In genomic region chr2:39469807-39470206, GRCh38 we compare ENCODE assay signal across 8 cellular contexts. TPM values are rescaled to one million over a fixed set of nuclear protein-coding genes. Genes with fewer than 3 reads are reported as not detected.
DNase-seq lines count a peak whose midpoint lies in the region; ATAC-seq lines count a peak whose summit lies in the region.

No MANE protein-coding gene starts in this region.

- peaks cover 8% of the 10 kb centered on the region for H3K36me3 Mint-ChIP-seq in CD4-positive, CD25-positive, alpha-beta regulatory T cell
- no peaks in the 10 kb centered on the region for H3K36me3 Mint-ChIP-seq in activated T-helper 17 cell treated with anti-CD3 and anti-CD28 coated beads, Interleukin-2, amount 50 U/mL, for 72 hours (ENCODE audit: low read depth)

- intact Hi-C loops in left colon (cut with DNase I, micrococcal nuclease): no loop called here
- intact Hi-C loops in aorta (cut with DNase I): no loop called here

- no peak overlapping the region for H3K4me3 Mint-ChIP-seq in CD4-positive, CD25-positive, alpha-beta regulatory T cell
- no peak overlapping the region for H3K4me3 Mint-ChIP-seq in activated T-helper 17 cell treated with anti-CD3 and anti-CD28 coated beads, Interleukin-2, amount 50 U/mL, for 72 hours

- H3K9me3 Mint-ChIP-seq in CD4-positive, CD25-positive, alpha-beta regulatory T cell: peaks cover 0 to 5% (median 0%) of the 10 kb centered on the region in 7 donors
- H3K9me3 Mint-ChIP-seq in activated T-helper 17 cell treated with anti-CD3 and anti-CD28 coated beads, Interleukin-2, amount 50 U/mL, for 72 hours: no peaks in the 10 kb centered on the region

- H3K4me1 ChIP-seq in CD4-positive, CD25-positive, alpha-beta regulatory T cell (ENCODE audit: control insufficient read depth, insufficient read depth, low read length, poor library complexity, severe bottlenecking): no peaks in the 10 kb centered on the region
- H3K4me1 ChIP-seq in aorta (ENCODE audit: control insufficient read depth in 1 of 2, insufficient read depth in 2 of 2, low read length in 2 of 2): peaks cover 3 to 6% of the 10 kb centered on the region in 2 donors

- no peak overlapping the region for H3K27ac Mint-ChIP-seq in CD4-positive, CD25-positive, alpha-beta regulatory T cell
- no peak overlapping the region for H3K27ac Mint-ChIP-seq in activated T-helper 17 cell treated with anti-CD3 and anti-CD28 coated beads, Interleukin-2, amount 50 U/mL, for 72 hours

- peak; percentile 43 to 51 for ATAC-seq in CD4-positive, CD25-positive, alpha-beta regulatory T cell (ENCODE audit: low read depth in 2 of 2)
- ATAC-seq in GM19351 (IDR thresholded peaks at IDR 0.05; ENCODE audit: unreplicated experiment): peak; percentile 81
- peak; percentile 78 for ATAC-seq in HG03175 (IDR thresholded peaks at IDR 0.05; ENCODE audit: unreplicated experiment)
- peak; percentile 45 for ATAC-seq in activated T-helper 17 cell treated with anti-CD3 and anti-CD28 coated beads, Interleukin-2, amount 50 U/mL, for 72 hours (replicated peaks)
- peak; percentile 64 for ATAC-seq in left colon
- ATAC-seq in aorta (ENCODE audit: low FRiP score): peak; percentile 42

- peaks cover 5% of the 10 kb centered on the region for H3K27me3 Mint-ChIP-seq in CD4-positive, CD25-positive, alpha-beta regulatory T cell
- no peaks in the 10 kb centered on the region for H3K27me3 Mint-ChIP-seq in activated T-helper 17 cell treated with anti-CD3 and anti-CD28 coated beads, Interleukin-2, amount 50 U/mL, for 72 hours

- no peak for DNase-seq in CD4-positive, CD25-positive, alpha-beta regulatory T cell
- DNase-seq in left colon (peak; percentile 20 to 38), aorta (no peak), Ammon's horn (ENCODE audit: low spot score) (no peak), DMS153 (lab: John Stamatoyannopoulos, UW) (no peak)

- H3K4me1 Mint-ChIP-seq in CD4-positive, CD25-positive, alpha-beta regulatory T cell: peaks cover 5 to 13% (median 7%) of the 10 kb centered on the region in 4 donors
- H3K4me1 Mint-ChIP-seq in activated T-helper 17 cell treated with anti-CD3 and anti-CD28 coated beads, Interleukin-2, amount 50 U/mL, for 72 hours: peaks cover 12% of the 10 kb centered on the region

- H3K36me3 ChIP-seq in CD4-positive, CD25-positive, alpha-beta regulatory T cell (ENCODE audit: control insufficient read depth, insufficient read depth, low read length): no peaks in the 10 kb centered on the region
- H3K36me3 ChIP-seq in aorta (ENCODE audit: control insufficient read depth in 1 of 2, insufficient read depth in 2 of 2, low read length in 1 of 2): no peaks in the 10 kb centered on the region

- no peaks in the 10 kb centered on the region for H3K9me3 ChIP-seq in CD4-positive, CD25-positive, alpha-beta regulatory T cell (ENCODE audit: control insufficient read depth in 2 of 2, low read length in 2 of 2)
- no peaks in the 10 kb centered on the region for H3K9me3 ChIP-seq in aorta (ENCODE audit: control insufficient read depth, low read length)

- no peak overlapping the region for H3K4me3 ChIP-seq in CD4-positive, CD25-positive, alpha-beta regulatory T cell (ENCODE audit: low read depth, low read length)
- no peak overlapping the region for H3K4me3 ChIP-seq in aorta (ENCODE audit: low read length in 2 of 2)

- no peak overlapping the region for H3K27ac ChIP-seq in CD4-positive, CD25-positive, alpha-beta regulatory T cell (ENCODE audit: insufficient read depth, low read length, poor library complexity, severe bottlenecking)
- H3K27ac ChIP-seq in aorta (ENCODE audit: low read depth in 1 of 2, low read length in 2 of 2): peak overlapping the region; percentile 19 to 58

- H3K27me3 ChIP-seq in CD4-positive, CD25-positive, alpha-beta regulatory T cell (ENCODE audit: control insufficient read depth, insufficient read depth, low read length): no peaks in the 10 kb centered on the region
- H3K27me3 ChIP-seq in aorta (ENCODE audit: control insufficient read depth in 1 of 2, insufficient read depth in 2 of 2, low read length in 1 of 2): no peaks in the 10 kb centered on the region

- WGBS in aorta, 2 donors: 1 to 4% methylated on average over 3 of the region's 3 CpGs

RNA-seq across cellular contexts. Expression of gene MAP4K3, which starts 32.7 kb away (rescaled TPM):
- 28.7 TPM for total RNA-seq in CD4-positive, CD25-positive, alpha-beta regulatory T cell
- polyA plus RNA-seq in CD4-positive, CD25-positive, alpha-beta regulatory T cell: 1 to 10 TPM; 1.4 to 3.3 (median 2.0) TPM
- total RNA-seq in activated T-helper 17 cell treated with anti-CD3 and anti-CD28 coated beads, Interleukin-2, amount 50 U/mL, for 72 hours: 10 to 100 TPM in 1 of 2 donors, 1 to 10 TPM in 1; 8.9 to 11.3 TPM
- total RNA-seq in left colon (10 to 100 TPM; 29.4 to 30.0 TPM), aorta (10 to 100 TPM; 42.1 to 50.8 TPM)
- 10 to 100 TPM; 13.9 to 23.6 TPM for polyA plus RNA-seq in aorta

Comparison
In these comparisons a context has a peak if more than half of its experiments do, and no peak if none do; other contexts are left out.
1. DNase-seq: peak in left colon (2 of 2); none in CD4-positive, CD25-positive, alpha-beta regulatory T cell (0 of 3), aorta (0 of 2), Ammon's horn (single experiment) and DMS153 (single experiment).
2. Peak in every context shown above with its lines, with median percentiles within 50 percentile points of each other: ATAC-seq.